30 cellular contexts compared by ENCODE assay signal in genomic region chr15:54149115-54149531, GRCh38.
A peak's percentile ranks its signal among the peaks of the same experiment; 100 is the strongest.
DNase-seq lines count a peak whose midpoint lies in the region; ATAC-seq and TF ChIP-seq lines count a peak whose summit lies in the region.
"Had no signal": no experiment of that assay in that cellular context is flagged by ENCODE, and none has a peak within 500 bp of the region (broad histone marks: within the 10 kb centered on the region; RNA-seq: fewer than 3 reads in every experiment).

No MANE protein-coding gene starts in this region.

- TF ChIP-seq CTCF in mammary epithelial cell (conservative IDR thresholded peaks at IDR 0.05 in 1 of 2, IDR thresholded peaks at IDR 0.05 in 1 of 2; ENCODE audit: extremely low read depth in 1 of 2, insufficient read depth in 1 of 2, low read depth in 1 of 2, low read length in 2 of 2) (no peak), breast epithelium (IDR thresholded peaks at IDR 0.05) (no peak), foreskin keratinocyte (conservative IDR thresholded peaks at IDR 0.05) (no peak), smooth muscle cell (IDR thresholded peaks at IDR 0.05; ENCODE audit: borderline replicate concordance, insufficient read depth, poor library complexity, severe bottlenecking) (no peak), tibial artery (IDR thresholded peaks at IDR 0.05) (no peak)

- DNase-seq in mammary epithelial cell: no peak
- DNase-seq in breast epithelium (ENCODE audit: low spot score in 2 of 2): no peak
- DNase-seq in RPMI7951 (ENCODE audit: low read depth): peak; percentile 11
- no peak for DNase-seq in foreskin keratinocyte
- no peak for DNase-seq in smooth muscle cell (lab: John Stamatoyannopoulos, UW; ENCODE audit: unreplicated experiment)
- DNase-seq in cerebellar nuclear complex (lab: John Stamatoyannopoulos, UW): no peak
- DNase-seq in tibial artery: no peak
- no peak for DNase-seq in HEK293T (ENCODE audit: extremely low spot score)
- DNase-seq: activated CD4-positive, alpha-beta T cell treated with anti-CD3 and anti-CD28 coated beads for 4 hours; activated effector memory CD4-positive, alpha-beta T cell treated with anti-CD3 and anti-CD28 coated beads, Interleukin-2, amount 50 U/mL, for 16 hours; anterior cingulate cortex; CD4-positive, CD25-positive, alpha-beta regulatory T cell; cortex of kidney; DND-41; effector memory CD4-positive, alpha-beta T cell; foreskin fibroblast; GF-D8; heart left ventricle; naive B cell; NCI-H1048; NCI-H1694 treated with DMSO at 0.1 percent for 48 hours; NCI-H2171; NCI-H510A; right lobe of liver; stimulated activated CD4-positive, alpha-beta T cell treated with anti-CD3 and anti-CD28 coated beads, Interleukin-4, amount 100 ng/mL, for 1 hour; stomach; T-helper 17 cell had no signal

- no TSS peak for BruUV-seq in mammary epithelial cell (replicated peaks; lab: Mats Ljungman, UMichigan)

- H3K36me3 ChIP-seq in mammary epithelial cell (ENCODE audit: insufficient read depth, low read length) (no peaks in the 10 kb centered on the region), breast epithelium (no peaks in the 10 kb centered on the region), smooth muscle cell (ENCODE audit: low read depth) (no peaks in the 10 kb centered on the region), tibial artery (no peaks in the 10 kb centered on the region)
- H3K36me3 ChIP-seq: heart left ventricle, right lobe of liver, stomach, vagina had no signal

- CTCF ChIA-PET in mammary epithelial cell (lab: Charles Lee; ENCODE audit: low non-redundant PET): no interaction called here
- CTCF ChIA-PET in HEK293T (lab: Yijun Ruan, JAX): no interaction called here

- H3K27me3 ChIP-seq in mammary epithelial cell (ENCODE audit: insufficient read depth, low read length) (no peaks in the 10 kb centered on the region), breast epithelium (no peaks in the 10 kb centered on the region), foreskin keratinocyte (no peaks in the 10 kb centered on the region), smooth muscle cell (ENCODE audit: low read depth) (no peaks in the 10 kb centered on the region), tibial artery (no peaks in the 10 kb centered on the region)
- H3K27me3 ChIP-seq: heart left ventricle, right lobe of liver, stomach, vagina had no signal

- no peak overlapping the region for H3K9ac ChIP-seq in mammary epithelial cell (ENCODE audit: insufficient read depth, low read length)
- peak overlapping the region; percentile 87 for H3K9ac ChIP-seq in smooth muscle cell (ENCODE audit: low read depth)

- H3F3A ChIP-seq in smooth muscle cell (ENCODE audit: low read depth): peaks cover 4% of the 10 kb centered on the region

- H3K4me2 ChIP-seq in mammary epithelial cell (ENCODE audit: insufficient read depth, low read depth, low read length) (no peak overlapping the region), smooth muscle cell (peak overlapping the region; percentile 50)

- intact Hi-C loops in mammary epithelial cell (cut with micrococcal nuclease) (no loop called here), breast epithelium (cut with DNase I; ENCODE audit: low total_unique reads) (no loop called here), tibial artery (cut with DNase I; ENCODE audit: low total_unique reads) (no loop called here)

- 27% methylated on average over 1 of the region's 1 CpG for WGBS in mammary epithelial cell (ENCODE audit: low coverage, missing lambda C conversion rate)
- 67% methylated on average over 1 of the region's 1 CpG for WGBS in smooth muscle cell (ENCODE audit: low lambda C conversion rate)

- TF ChIP-seq POLR2A in breast epithelium (IDR thresholded peaks at IDR 0.05): no peak

- ATAC-seq in foreskin keratinocyte: peak; percentile 40
- ATAC-seq: HCT116, heart left ventricle, right lobe of liver, T-helper 17 cell had no signal

- H3K27ac ChIP-seq in mammary epithelial cell (ENCODE audit: insufficient read depth, low read depth, low read length) (peak overlapping the region; percentile 76), breast epithelium (no peak overlapping the region), foreskin keratinocyte (peak overlapping the region; percentile 80), smooth muscle cell (ENCODE audit: low read depth) (peak overlapping the region; percentile 99), tibial artery (no peak overlapping the region)
- H3K27ac ChIP-seq: heart left ventricle, right lobe of liver, SK-N-MC, stomach, vagina had no signal

- H2AFZ ChIP-seq in mammary epithelial cell (ENCODE audit: low read depth, low read length) (peak overlapping the region; percentile 28), smooth muscle cell (ENCODE audit: low read depth) (no peak overlapping the region)

- POLR2A ChIA-PET in HEK293T (lab: Yijun Ruan, JAX): no interaction called here

- H3K79me2 ChIP-seq in mammary epithelial cell (ENCODE audit: insufficient read depth, low read length) (no peaks in the 10 kb centered on the region), smooth muscle cell (ENCODE audit: low read depth) (no peaks in the 10 kb centered on the region)

- H4K20me1 ChIP-seq in mammary epithelial cell (ENCODE audit: insufficient read depth, low read length) (no peaks in the 10 kb centered on the region), smooth muscle cell (ENCODE audit: low read depth) (no peaks in the 10 kb centered on the region)

- no peak overlapping the region for H3K4me3 ChIP-seq in mammary epithelial cell (replicated peaks in 1 of 3; ENCODE audit: insufficient read depth in 1 of 3, low read depth in 2 of 3, low read length in 3 of 3)
- H3K4me3 ChIP-seq in breast epithelium: no peak overlapping the region
- H3K4me3 ChIP-seq in smooth muscle cell: no peak overlapping the region
- no peak overlapping the region for H3K4me3 ChIP-seq in tibial artery
- H3K4me3 ChIP-seq: heart left ventricle, right lobe of liver, SK-N-MC, stomach, vagina had no signal

- peaks cover 13% of the 10 kb centered on the region for H3K9me3 ChIP-seq in mammary epithelial cell (replicated peaks; ENCODE audit: insufficient read depth, low read length)
- H3K9me3 ChIP-seq in breast epithelium: no peaks in the 10 kb centered on the region
- H3K9me3 ChIP-seq in smooth muscle cell (replicated peaks; ENCODE audit: low read depth): no peaks in the 10 kb centered on the region
- no peaks in the 10 kb centered on the region for H3K9me3 ChIP-seq in tibial artery
- H3K9me3 ChIP-seq: heart left ventricle, right lobe of liver, stomach, vagina had no signal

- no peaks in the 10 kb centered on the region for H3K4me1 ChIP-seq in mammary epithelial cell (ENCODE audit: insufficient read depth, low read length)
- no peaks in the 10 kb centered on the region for H3K4me1 ChIP-seq in breast epithelium
- H3K4me1 ChIP-seq in foreskin keratinocyte: peaks cover 16% of the 10 kb centered on the region
- peaks cover 3% of the 10 kb centered on the region for H3K4me1 ChIP-seq in smooth muscle cell (ENCODE audit: low read depth)
- H3K4me1 ChIP-seq in tibial artery: peaks cover 0 to 11% (median 0%) of the 10 kb centered on the region in 4 donors
- H3K4me1 ChIP-seq: heart left ventricle, right lobe of liver, stomach, vagina had no signal

- dilution Hi-C loops in mammary epithelial cell (cut with HindIII; ENCODE audit: low sequenced_read_pairs): no loop called here

- in situ Hi-C loops in mammary epithelial cell (cut with MboI; ENCODE audit: low sequenced_read_pairs in 2 of 2): no loop called here

TF ChIP-seq in HEK293T, 16 proteins besides CTCF, POLR2A, EP300 and RAD21:
- TF ChIP-seq CTBP1 (IDR thresholded peaks at IDR 0.05; ENCODE audit: borderline replicate concordance) (no peak), HDGF (IDR thresholded peaks at IDR 0.05; ENCODE audit: borderline replicate concordance) (no peak), L3MBTL2 (conservative IDR thresholded peaks at IDR 0.05) (no peak), SP1 (IDR thresholded peaks at IDR 0.05) (no peak), ELF4 (IDR thresholded peaks at IDR 0.05) (no peak), FOXM1 (IDR thresholded peaks at IDR 0.05; ENCODE audit: borderline replicate concordance) (no peak), TARDBP (IDR thresholded peaks at IDR 0.05) (no peak), BHLHE40 (IDR thresholded peaks at IDR 0.05; ENCODE audit: borderline replicate concordance) (no peak), FOXK2 (IDR thresholded peaks at IDR 0.05) (no peak), PKNOX1 (IDR thresholded peaks at IDR 0.05) (no peak), FOXA1 (IDR thresholded peaks at IDR 0.05) (no peak), ARNT (IDR thresholded peaks at IDR 0.05) (no peak)

Comparison
In these comparisons a context has a peak if more than half of its experiments do, and no peak if none do; other contexts are left out.
1. H3K27ac ChIP-seq: peak in mammary epithelial cell (single experiment), foreskin keratinocyte (single experiment) and smooth muscle cell (single experiment); none in breast epithelium (0 of 2) and tibial artery (0 of 2).